Comparison of ENCODE assay signal across 1 cellular context in genomic region chrX:108307408-108308085, GRCh38.
TF ChIP-seq lines count a peak whose summit lies in the region.

No MANE protein-coding gene starts in this region.

TF ChIP-seq in HepG2, 621 proteins besides CTCF, POLR2A, EP300 and RAD21 (continued from another document and continues in another):
- TF ChIP-seq AHR (CRISPR knock-in tag; IDR thresholded peaks at IDR 0.05) (no peak), ZNF614 (CRISPR knock-in tag; IDR thresholded peaks at IDR 0.05; ENCODE audit: borderline replicate concordance) (no peak), ZBTB2 (CRISPR knock-in tag; IDR thresholded peaks at IDR 0.05; ENCODE audit: low read depth) (no peak), ZNF33B (CRISPR knock-in tag; IDR thresholded peaks at IDR 0.05) (no peak), ZNF550 (CRISPR knock-in tag; IDR thresholded peaks at IDR 0.05; ENCODE audit: borderline replicate concordance) (no peak), BCLAF1 (IDR thresholded peaks at IDR 0.05) (no peak), MXI1 (IDR thresholded peaks at IDR 0.05; ENCODE audit: borderline replicate concordance, low read depth, low read length) (no peak), DR1 (CRISPR knock-in tag; IDR thresholded peaks at IDR 0.05) (no peak), PHF21A (CRISPR knock-in tag; IDR thresholded peaks at IDR 0.05) (peak; percentile 57; the same call in 1 of the 2 replicates), ELF1 (CRISPR knock-in tag; IDR thresholded peaks at IDR 0.05) (no peak), PAXIP1 (CRISPR knock-in tag; conservative IDR thresholded peaks at IDR 0.05) (peak; percentile 56; the same call in 1 of the 2 replicates), GTF3A (CRISPR knock-in tag; conservative IDR thresholded peaks at IDR 0.05) (no peak), SRF (IDR thresholded peaks at IDR 0.05; ENCODE audit: low read depth, low read length) (no peak), AHDC1 (CRISPR knock-in tag; IDR thresholded peaks at IDR 0.05; ENCODE audit: borderline replicate concordance) (0 out of 2 replicates have a peak, but pooled peaks have one; percentile 34), ZNF275 (CRISPR knock-in tag; IDR thresholded peaks at IDR 0.05; ENCODE audit: borderline replicate concordance) (no peak), PATZ1 (CRISPR knock-in tag; IDR thresholded peaks at IDR 0.05) (peak; percentile 33; the same call in 1 of the 2 replicates), SRSF1 (optimal IDR thresholded peaks at IDR 0.05; ENCODE audit: low read depth, low read length) (no peak), CHD2 (IDR thresholded peaks at IDR 0.05; ENCODE audit: low read depth, low read length) (no peak), NFE2L2 (IDR thresholded peaks at IDR 0.05; ENCODE audit: low read length) (no peak), ZNF609 (CRISPR knock-in tag; IDR thresholded peaks at IDR 0.05; ENCODE audit: borderline replicate concordance) (peak; percentile 25; the same call in 1 of the 2 replicates), XRCC5 (optimal IDR thresholded peaks at IDR 0.05; ENCODE audit: low read length) (no peak), ZNF672 (CRISPR knock-in tag; IDR thresholded peaks at IDR 0.05) (no peak), ZNF280B (CRISPR knock-in tag; IDR thresholded peaks at IDR 0.05; ENCODE audit: borderline replicate concordance) (no peak), STAG1 (CRISPR knock-in tag; IDR thresholded peaks at IDR 0.05) (peak; percentile 50), CBFB (CRISPR knock-in tag; IDR thresholded peaks at IDR 0.05) (no peak), ZNF543 (CRISPR knock-in tag; IDR thresholded peaks at IDR 0.05) (no peak), ZSCAN25 (CRISPR knock-in tag; IDR thresholded peaks at IDR 0.05) (no peak), HNRNPUL1 (IDR thresholded peaks at IDR 0.05; ENCODE audit: low read depth, low read length) (no peak), ZBTB26 (CRISPR knock-in tag; IDR thresholded peaks at IDR 0.05; ENCODE audit: borderline replicate concordance) (no peak), ATF7 (IDR thresholded peaks at IDR 0.05) (no peak), ATF7 (CRISPR knock-in tag; IDR thresholded peaks at IDR 0.05) (no peak)
